In the genomic region with DNA sequence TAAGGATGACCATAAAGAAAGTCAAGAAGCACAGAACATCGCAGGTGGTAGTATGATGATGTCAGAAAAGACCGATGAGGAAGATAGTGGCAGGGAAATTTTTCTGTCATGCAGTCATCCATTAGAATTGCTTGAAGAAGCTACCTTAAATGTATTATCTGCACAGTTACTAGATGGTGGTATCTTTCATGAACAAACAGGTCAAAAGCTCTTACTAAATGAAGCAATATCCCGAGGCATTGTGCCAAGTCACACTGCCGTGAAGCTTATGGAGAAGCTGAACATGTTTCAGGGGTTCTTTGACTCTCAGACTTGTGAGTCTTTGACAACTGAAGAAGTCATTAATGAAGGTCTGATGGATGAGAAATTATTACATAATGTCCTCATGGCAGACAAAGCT, we compare ENCODE assay signal across 16 cellular contexts.
DNase-seq lines count a peak whose midpoint lies in the region; ATAC-seq and TF ChIP-seq lines count a peak whose summit lies in the region.
"Had no signal": no experiment of that assay in that cellular context is flagged by ENCODE, and none has a peak within 500 bp of the region (broad histone marks: within the 10 kb centered on the region; RNA-seq: fewer than 3 reads in every experiment).

No MANE protein-coding gene starts in this region.

- H3K9me3 Mint-ChIP-seq in T-helper 2 cell treated with Interferon-gamma antibody and Interleukin-4, amounts not matched to agents 5 μg/mL and 100 μg/mL, for 36 hours = no peaks in the 10 kb centered on the region
- no peaks in the 10 kb centered on the region for H3K9me3 Mint-ChIP-seq in T-cell
- H3K9me3 Mint-ChIP-seq in effector memory CD8-positive, alpha-beta T cell = no peaks in the 10 kb centered on the region
- H3K9me3 Mint-ChIP-seq: endodermal cell had no signal

- H3K27ac ChIP-seq in neutrophil = peak overlapping the region; percentile 19
- H3K27ac ChIP-seq: skin epidermis had no signal

- H3K36me3 ChIP-seq in neutrophil = peaks cover 44% of the 10 kb centered on the region

- CTCF ChIA-PET in T-cell (lab: Charles Lee) = no interaction called here

- peaks cover 15% of the 10 kb centered on the region for H3K4me1 Mint-ChIP-seq in T-helper 2 cell treated with Interferon-gamma antibody and Interleukin-4, amounts not matched to agents 5 μg/mL and 100 μg/mL, for 36 hours (ENCODE audit: low read depth)
- H3K4me1 Mint-ChIP-seq in T-cell = peaks cover 10 to 38% (median 14%) of the 10 kb centered on the region in 3 donors
- peaks cover 17 to 62% of the 10 kb centered on the region in 2 donors for H3K4me1 Mint-ChIP-seq in effector memory CD8-positive, alpha-beta T cell (ENCODE audit: low read depth in 2 of 2)

- POLR2A ChIA-PET in T-cell (lab: Charles Lee) = interaction anchor here (0.6 to 0.7 kb wide), 2 partner anchors 228 to 448 kb away, joined by 3 read pairs; no protein-coding TSS in a partner anchor

- H3K4me3 Mint-ChIP-seq in T-helper 2 cell treated with Interferon-gamma antibody and Interleukin-4, amounts not matched to agents 5 μg/mL and 100 μg/mL, for 36 hours = no peak overlapping the region
- no peak overlapping the region for H3K4me3 Mint-ChIP-seq in T-cell
- H3K4me3 Mint-ChIP-seq in effector memory CD8-positive, alpha-beta T cell = peak overlapping the region in 1 of 2 donors; percentile 80
- H3K4me3 Mint-ChIP-seq: endodermal cell had no signal

- no peak for TF ChIP-seq CTCF in neutrophil (IDR thresholded peaks at IDR 0.05)

- H3K9me3 ChIP-seq in neutrophil = no peaks in the 10 kb centered on the region
- H3K9me3 ChIP-seq: upper lobe of left lung had no signal

- H3K27ac Mint-ChIP-seq in T-helper 2 cell treated with Interferon-gamma antibody and Interleukin-4, amounts not matched to agents 5 μg/mL and 100 μg/mL, for 36 hours = peak overlapping the region; percentile 77
- H3K27ac Mint-ChIP-seq in T-cell = peak overlapping the region; percentile 62 to 68
- peak overlapping the region; percentile 51 to 85 for H3K27ac Mint-ChIP-seq in effector memory CD8-positive, alpha-beta T cell
- H3K27ac Mint-ChIP-seq: endodermal cell had no signal

- H3K4me3 ChIP-seq in neutrophil (ENCODE audit: low read depth in 1 of 2, low read length in 1 of 2) = no peak overlapping the region
- H3K4me3 ChIP-seq: skin epidermis, upper lobe of left lung had no signal

- H3K27me3 Mint-ChIP-seq in T-helper 2 cell treated with Interferon-gamma antibody and Interleukin-4, amounts not matched to agents 5 μg/mL and 100 μg/mL, for 36 hours (ENCODE audit: low read depth) = no peaks in the 10 kb centered on the region
- H3K27me3 Mint-ChIP-seq in T-cell = no peaks in the 10 kb centered on the region
- H3K27me3 Mint-ChIP-seq in effector memory CD8-positive, alpha-beta T cell = no peaks in the 10 kb centered on the region

- H3K36me3 Mint-ChIP-seq in T-helper 2 cell treated with Interferon-gamma antibody and Interleukin-4, amounts not matched to agents 5 μg/mL and 100 μg/mL, for 36 hours (ENCODE audit: low read depth) = peaks cover 73% of the 10 kb centered on the region
- H3K36me3 Mint-ChIP-seq in T-cell = peaks cover 72% of the 10 kb centered on the region
- H3K36me3 Mint-ChIP-seq in effector memory CD8-positive, alpha-beta T cell (ENCODE audit: insufficient read depth) = peaks cover 50% of the 10 kb centered on the region

- H3K27me3 ChIP-seq in neutrophil = no peaks in the 10 kb centered on the region
- H3K27me3 ChIP-seq: upper lobe of left lung had no signal

- H3K4me1 ChIP-seq in neutrophil (ENCODE audit: control insufficient read depth in 1 of 2, insufficient read depth in 1 of 2, low read depth in 1 of 2, low read length in 1 of 2) = peaks cover 6 to 9% of the 10 kb centered on the region in 2 experiments

- ATAC-seq in T-cell (replicated peaks in 1 of 4) = no peak
- ATAC-seq in effector memory CD8-positive, alpha-beta T cell (replicated peaks) = no peak
- no peak for ATAC-seq in HG03521 (IDR thresholded peaks at IDR 0.05; ENCODE audit: unreplicated experiment)

- no peak for DNase-seq in T-helper 2 cell treated with Interferon-gamma antibody and Interleukin-4, amounts not matched to agents 5 μg/mL and 100 μg/mL, for 36 hours (ENCODE audit: low spot score)
- DNase-seq in T-helper 2 cell = no peak
- DNase-seq in T-cell = no peak
- no peak for DNase-seq in effector memory CD8-positive, alpha-beta T cell
- DNase-seq in D341Med (ENCODE audit: low spot score) = no peak
- DNase-seq in NCI-H226 = no peak
- DNase-seq: activated CD4-positive, alpha-beta T cell treated with anti-CD3 and anti-CD28 coated beads for 48 hours; EL; endodermal cell; NCI-H446; occipital lobe; T-helper 9 cell had no signal
